Comparison of ENCODE assay signal across 18 cellular contexts in genomic region chr7:65968256-65969185, GRCh38. TPM values are rescaled to one million over a fixed set of nuclear protein-coding genes. Genes with fewer than 3 reads are reported as not detected.
DNase-seq lines count a peak whose midpoint lies in the region; ATAC-seq and TF ChIP-seq lines count a peak whose summit lies in the region.
"Had no signal": no experiment of that assay in that cellular context is flagged by ENCODE, and none has a peak within 500 bp of the region (broad histone marks: within the 10 kb centered on the region; RNA-seq: fewer than 3 reads in every experiment).

No MANE protein-coding gene starts in this region.

- H3K36me3 ChIP-seq in heart right ventricle (peaks cover 5 to 100% (median 77%) of the 10 kb centered on the region in 9 donors), smooth muscle cell (ENCODE audit: low read depth) (no peaks in the 10 kb centered on the region)

- H3K27me3 Mint-ChIP-seq in T-helper 17 cell (no peaks in the 10 kb centered on the region), type B pancreatic cell (no peaks in the 10 kb centered on the region)
- H3K27me3 Mint-ChIP-seq in stimulated activated naive B cell treated with anti-CD40 and anti-IgM and Interleukin-4, amounts not matched to agents 10 μg/mL and 1 μg/mL and 100 μg/mL, for 72 hours = no peaks in the 10 kb centered on the region
- H3K27me3 Mint-ChIP-seq: CD4-positive, alpha-beta T cell had no signal

- H2AFZ ChIP-seq in smooth muscle cell (ENCODE audit: low read depth) = no peak overlapping the region

- 94 to 95% methylated on average over 26 of the region's 26 CpGs for WGBS in heart right ventricle, 2 donors
- WGBS in smooth muscle cell (ENCODE audit: low lambda C conversion rate) = 95% methylated on average over 26 of the region's 26 CpGs

- no peaks in the 10 kb centered on the region for H4K20me1 ChIP-seq in smooth muscle cell (ENCODE audit: low read depth)

- H3K4me1 Mint-ChIP-seq in T-helper 17 cell = peaks cover 4% of the 10 kb centered on the region
- no peaks in the 10 kb centered on the region for H3K4me1 Mint-ChIP-seq in stimulated activated naive B cell treated with anti-CD40 and anti-IgM and Interleukin-4, amounts not matched to agents 10 μg/mL and 1 μg/mL and 100 μg/mL, for 72 hours
- no peaks in the 10 kb centered on the region for H3K4me1 Mint-ChIP-seq in type B pancreatic cell (ENCODE audit: unreplicated experiment)

- DNase-seq in Right ventricle myocardium inferior (ENCODE audit: missing footprints) (peak; percentile 40), heart right ventricle (no peak), T-helper 17 cell (no peak), mesenteric fat pad (ENCODE audit: low spot score) (peak; percentile 82), type B pancreatic cell (ENCODE audit: extremely low spot score, unreplicated experiment) (no peak), smooth muscle cell (lab: John Stamatoyannopoulos, UW; ENCODE audit: unreplicated experiment) (no peak)
- no peak for DNase-seq in stimulated activated naive B cell treated with anti-CD40 and anti-IgM and Interleukin-4, amounts not matched to agents 10 μg/mL and 1 μg/mL and 100 μg/mL, for 72 hours
- DNase-seq in stimulated activated CD4-positive, alpha-beta T cell treated with anti-CD3 and anti-CD28 coated beads, Interleukin-4, amount 100 ng/mL, for 24 hours = no peak
- DNase-seq: CD4-positive, alpha-beta T cell; COR-L47; DMS79; MG63; NCI-H1417; NCI-H187; NCI-H446 treated with DMSO at 0.1 percent for 48 hours; NCI-H526 treated with DMSO at 0.1 percent for 48 hours; PC-3 had no signal

- H3K9me3 ChIP-seq in heart right ventricle (no peaks in the 10 kb centered on the region), T-helper 17 cell (ENCODE audit: control insufficient read depth, low read length, poor library complexity, severe bottlenecking) (no peaks in the 10 kb centered on the region), smooth muscle cell (replicated peaks; ENCODE audit: low read depth) (no peaks in the 10 kb centered on the region)
- H3K9me3 ChIP-seq: MG63 had no signal

- H3K36me3 Mint-ChIP-seq in T-helper 17 cell (ENCODE audit: low read depth) (peaks cover 5% of the 10 kb centered on the region), type B pancreatic cell (peaks cover 30% of the 10 kb centered on the region)
- peaks cover 53 to 63% of the 10 kb centered on the region in 2 donors for H3K36me3 Mint-ChIP-seq in stimulated activated naive B cell treated with anti-CD40 and anti-IgM and Interleukin-4, amounts not matched to agents 10 μg/mL and 1 μg/mL and 100 μg/mL, for 72 hours

- no peaks in the 10 kb centered on the region for H3K4me1 ChIP-seq in heart right ventricle
- no peaks in the 10 kb centered on the region for H3K4me1 ChIP-seq in smooth muscle cell (ENCODE audit: low read depth)

- H3K9ac ChIP-seq in smooth muscle cell (ENCODE audit: low read depth) = no peak overlapping the region

- H3K27ac ChIP-seq in heart right ventricle (no peak overlapping the region), smooth muscle cell (ENCODE audit: low read depth) (no peak overlapping the region)

- no peaks in the 10 kb centered on the region for H3K79me2 ChIP-seq in smooth muscle cell (ENCODE audit: low read depth)

- TF ChIP-seq CTCF in heart right ventricle (IDR thresholded peaks at IDR 0.05) = no peak
- no peak for TF ChIP-seq CTCF in type B pancreatic cell (conservative IDR thresholded peaks at IDR 0.05)
- no peak for TF ChIP-seq CTCF in smooth muscle cell (IDR thresholded peaks at IDR 0.05; ENCODE audit: borderline replicate concordance, insufficient read depth, poor library complexity, severe bottlenecking)

- H3K9me3 Mint-ChIP-seq in stimulated activated naive B cell treated with anti-CD40 and anti-IgM and Interleukin-4, amounts not matched to agents 10 μg/mL and 1 μg/mL and 100 μg/mL, for 72 hours = no peaks in the 10 kb centered on the region
- no peaks in the 10 kb centered on the region for H3K9me3 Mint-ChIP-seq in type B pancreatic cell
- H3K9me3 Mint-ChIP-seq: CD4-positive, alpha-beta T cell had no signal

- no peaks in the 10 kb centered on the region for H3K27me3 ChIP-seq in heart right ventricle
- no peaks in the 10 kb centered on the region for H3K27me3 ChIP-seq in smooth muscle cell (ENCODE audit: low read depth)
- H3K27me3 ChIP-seq: MG63 had no signal

- ATAC-seq in Right ventricle myocardium inferior (no peak), heart right ventricle (no peak), T-helper 17 cell (no peak)
- ATAC-seq in stimulated activated naive B cell treated with anti-CD40 and anti-IgM and Interleukin-4, amounts not matched to agents 10 μg/mL and 1 μg/mL and 100 μg/mL, for 72 hours (replicated peaks) = no peak
- ATAC-seq: K562, PC-3 had no signal

- intact Hi-C loops in Right ventricle myocardium inferior (cut with DNase I) = no loop called here
- intact Hi-C loops in heart right ventricle (cut with DNase I) = no loop called here

- H3K4me3 ChIP-seq in heart right ventricle (no peak overlapping the region), smooth muscle cell (no peak overlapping the region)
- H3K4me3 ChIP-seq: K562, MG63 had no signal

- H3K27ac Mint-ChIP-seq in T-helper 17 cell (peak overlapping the region; percentile 60), type B pancreatic cell (no peak overlapping the region)
- peak overlapping the region; percentile 14 for H3K27ac Mint-ChIP-seq in stimulated activated naive B cell treated with anti-CD40 and anti-IgM and Interleukin-4, amounts not matched to agents 10 μg/mL and 1 μg/mL and 100 μg/mL, for 72 hours
- H3K27ac Mint-ChIP-seq: CD4-positive, alpha-beta T cell had no signal

- no peak overlapping the region for H3K4me2 ChIP-seq in smooth muscle cell

- H3F3A ChIP-seq in smooth muscle cell (ENCODE audit: low read depth) = no peaks in the 10 kb centered on the region

- no peak overlapping the region for H3K4me3 Mint-ChIP-seq in T-helper 17 cell
- no peak overlapping the region for H3K4me3 Mint-ChIP-seq in stimulated activated naive B cell treated with anti-CD40 and anti-IgM and Interleukin-4, amounts not matched to agents 10 μg/mL and 1 μg/mL and 100 μg/mL, for 72 hours
- no peak overlapping the region for H3K4me3 Mint-ChIP-seq in type B pancreatic cell
- H3K4me3 Mint-ChIP-seq: CD4-positive, alpha-beta T cell had no signal

RNA-seq across cellular contexts. Expression of gene GUSB, which starts 13.5 kb away (rescaled TPM):
- total RNA-seq in Right ventricle myocardium inferior = 18.3 TPM
- 10 to 100 TPM; 10.8 to 30.6 (median 15.6) TPM for total RNA-seq in heart right ventricle
- polyA plus RNA-seq in heart right ventricle = 10 to 100 TPM; 25.3 to 28.0 TPM
- 10 to 100 TPM; 31.4 to 48.2 TPM for total RNA-seq in T-helper 17 cell
- total RNA-seq in mesenteric fat pad = 35.7 TPM
- 46.6 and 53.8 TPM in 2 replicates for total RNA-seq in type B pancreatic cell (ENCODE audit: low replicate concordance)
- 24.4 and 27.7 TPM in 2 replicates for total RNA-seq in smooth muscle cell
- polyA plus RNA-seq in smooth muscle cell = 35.6 and 42.1 TPM in 2 replicates

Comparison
In these comparisons a context has a peak if more than half of its experiments do, and no peak if none do; other contexts are left out.
1. DNase-seq: peak in Right ventricle myocardium inferior (single experiment) and mesenteric fat pad (single experiment); none in heart right ventricle (0 of 2), T-helper 17 cell (0 of 3), stimulated activated naive B cell treated with anti-CD40 and anti-IgM and Interleukin-4, amounts not matched to agents 10 μg/mL and 1 μg/mL and 100 μg/mL, for 72 hours (single experiment), type B pancreatic cell (single experiment), stimulated activated CD4-positive, alpha-beta T cell treated with anti-CD3 and anti-CD28 coated beads, Interleukin-4, amount 100 ng/mL, for 24 hours (single experiment) and smooth muscle cell (single experiment).